Comparison of ENCODE assay signal across 7 cellular contexts in genomic region chr11:10761085-10761698, GRCh38.
"Had no signal": no experiment of that assay in that cellular context is flagged by ENCODE, and none has a peak within 500 bp of the region (broad histone marks: within the 10 kb centered on the region; RNA-seq: fewer than 3 reads in every experiment).

No MANE protein-coding gene starts in this region.

- H3K4me3 ChIP-seq: GM23248, K562 had no signal

- ATAC-seq: K562 had no signal

- H3K9me3 Mint-ChIP-seq: H9 had no signal

- DNase-seq: GM23248, H9, HCEC 1CT, IMR-90, KG1 had no signal

- H3K9ac ChIP-seq: GM23248 had no signal

- H3K27ac ChIP-seq: GM23248, HL-60 had no signal

- H3K4me3 Mint-ChIP-seq: H9 had no signal

- H2AFZ ChIP-seq: GM23248 had no signal

- H3K27ac Mint-ChIP-seq: H9 had no signal
